Comparison of ENCODE assay signal across 1 cellular context in the genomic region with DNA sequence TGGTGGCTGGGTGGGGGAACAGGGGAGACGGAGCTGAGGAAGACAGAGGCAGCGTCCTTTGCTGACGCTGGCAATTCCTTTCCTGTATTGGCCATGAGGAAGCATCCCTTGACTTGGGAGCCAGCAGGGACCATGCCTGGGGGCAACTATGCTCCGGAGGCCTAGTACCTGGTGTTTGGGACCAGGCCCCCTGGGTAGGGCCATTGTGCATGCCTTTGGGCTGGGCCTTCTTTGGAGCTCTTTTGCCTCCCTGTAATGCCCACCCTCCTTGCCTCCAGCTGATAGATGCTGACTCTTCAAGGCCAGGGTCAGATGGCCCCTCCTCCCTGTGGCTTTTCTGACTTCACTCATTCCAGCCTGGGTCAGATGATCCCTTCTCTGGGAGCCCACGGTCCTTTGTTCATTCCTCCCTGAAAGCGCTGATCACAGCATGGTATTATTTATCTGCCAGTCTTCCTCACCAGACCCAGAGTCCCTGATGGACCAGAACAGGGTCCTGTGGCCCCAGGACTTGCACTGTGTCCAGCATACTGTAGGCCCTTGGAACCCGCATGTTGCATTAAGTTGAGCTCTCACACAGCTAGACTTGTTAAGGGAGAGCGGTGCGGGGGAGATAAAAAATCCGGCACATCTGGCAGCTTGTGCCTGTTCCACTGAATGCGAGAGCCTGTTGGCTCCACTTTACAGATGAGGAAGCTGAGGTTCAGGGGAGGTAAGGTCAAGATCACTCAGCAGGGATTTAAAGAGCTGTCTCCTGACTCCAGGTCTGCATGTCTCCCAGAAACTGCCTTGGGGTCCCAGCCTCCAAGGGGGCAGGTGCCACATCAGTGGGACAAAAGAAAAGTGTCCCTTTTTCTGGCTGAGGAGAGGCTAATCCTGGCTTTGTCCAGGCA.
TF ChIP-seq lines count a peak whose summit lies in the region.

No MANE protein-coding gene starts in this region.

TF ChIP-seq in HepG2, 621 proteins besides CTCF, POLR2A, EP300 and RAD21:
- TF ChIP-seq ZNF230 (CRISPR knock-in tag; IDR thresholded peaks at IDR 0.05), result no peak
- TF ChIP-seq ZNF629 (CRISPR knock-in tag; conservative IDR thresholded peaks at IDR 0.05), result peak; percentile 66
- TF ChIP-seq YEATS2 (CRISPR knock-in tag; IDR thresholded peaks at IDR 0.05; ENCODE audit: borderline replicate concordance), result no peak
- TF ChIP-seq ZNF264 (CRISPR knock-in tag; IDR thresholded peaks at IDR 0.05), result no peak
